In the genomic region with DNA sequence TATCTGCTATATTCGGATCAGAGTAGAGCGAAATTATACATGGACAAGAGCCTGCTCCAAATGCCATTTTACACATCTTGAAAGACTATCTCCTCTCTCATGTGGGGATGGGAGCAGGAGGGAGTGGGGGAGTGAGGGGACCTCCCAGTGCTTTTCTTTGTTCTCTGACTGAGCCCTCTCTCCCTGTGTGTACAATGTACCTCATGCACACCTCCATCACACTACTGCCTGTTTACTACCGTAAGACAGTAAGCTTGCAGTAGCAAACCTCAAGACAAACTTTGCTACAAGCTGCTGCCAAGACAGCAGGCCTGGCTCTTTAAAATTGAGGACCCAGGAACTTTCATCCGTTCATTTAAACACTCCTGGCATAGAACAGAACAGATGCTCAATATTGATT, we compare ENCODE assay signal across 15 cellular contexts. TPM values are rescaled to one million over a fixed set of nuclear protein-coding genes. Genes with fewer than 3 reads are reported as not detected.
DNase-seq lines count a peak whose midpoint lies in the region; ATAC-seq and TF ChIP-seq lines count a peak whose summit lies in the region.
"Had no signal": no experiment of that assay in that cellular context is flagged by ENCODE, and none has a peak within 500 bp of the region (broad histone marks: within the 10 kb centered on the region; RNA-seq: fewer than 3 reads in every experiment).

No MANE protein-coding gene starts in this region.

- no peaks in the 10 kb centered on the region for H3K4me1 Mint-ChIP-seq in naive thymus-derived CD8-positive, alpha-beta T cell

- H3K4me3 Mint-ChIP-seq in naive thymus-derived CD8-positive, alpha-beta T cell: no peak overlapping the region
- H3K4me3 Mint-ChIP-seq: H9; natural killer cell treated with Interleukin-12 subunit alpha and Interleukin-12 subunit beta and Interleukin-15 and Interleukin-18, amount 100 ng/mL, for 72 hours had no signal

- H3K9me3 Mint-ChIP-seq in naive thymus-derived CD8-positive, alpha-beta T cell: no peaks in the 10 kb centered on the region
- H3K9me3 Mint-ChIP-seq: H9; natural killer cell treated with Interleukin-12 subunit alpha and Interleukin-12 subunit beta and Interleukin-15 and Interleukin-18, amount 100 ng/mL, for 72 hours had no signal

- no peaks in the 10 kb centered on the region for H3K36me3 Mint-ChIP-seq in naive thymus-derived CD8-positive, alpha-beta T cell
- H3K36me3 Mint-ChIP-seq: natural killer cell treated with Interleukin-12 subunit alpha and Interleukin-12 subunit beta and Interleukin-15 and Interleukin-18, amount 100 ng/mL, for 72 hours had no signal

- no peak for ATAC-seq in HG02642 (IDR thresholded peaks at IDR 0.05; ENCODE audit: poor library complexity, unreplicated experiment)
- ATAC-seq in naive thymus-derived CD8-positive, alpha-beta T cell: no peak

- H3K27ac Mint-ChIP-seq in naive thymus-derived CD8-positive, alpha-beta T cell: no peak overlapping the region
- H3K27ac Mint-ChIP-seq: natural killer cell treated with Interleukin-12 subunit alpha and Interleukin-12 subunit beta and Interleukin-15 and Interleukin-18, amount 100 ng/mL, for 72 hours had no signal

- H3K27ac ChIP-seq in C4-2B: peak overlapping the region; percentile 79; the same call in 1 of the 2 replicates
- H3K27ac ChIP-seq: dorsolateral prefrontal cortex, KMS-11 had no signal

- POLR2A ChIA-PET in naive thymus-derived CD8-positive, alpha-beta T cell (lab: Charles Lee): no interaction called here

- TF ChIP-seq CTCF in C4-2B (conservative IDR thresholded peaks at IDR 0.05) (no peak), GM20000 (IDR thresholded peaks at IDR 0.05; ENCODE audit: extremely low read depth, missing control alignments) (no peak)

- peaks cover 0 to 17% (median 3%) of the 10 kb centered on the region in 5 donors for H3K27me3 Mint-ChIP-seq in naive thymus-derived CD8-positive, alpha-beta T cell

- DNase-seq in NCI-H146 (lab: John Stamatoyannopoulos, UW) (peak; percentile 91), astrocyte of the hippocampus (ENCODE audit: low read depth, low spot score) (peak; percentile 24), left kidney (ENCODE audit: low read depth, low spot score) (peak; percentile 77), GM20000 (ENCODE audit: low spot score) (no peak), anterior cingulate cortex (lab: John Stamatoyannopoulos, UW) (no peak)
- no peak for DNase-seq in naive thymus-derived CD8-positive, alpha-beta T cell
- DNase-seq: activated effector memory CD4-positive, alpha-beta T cell treated with anti-CD3 and anti-CD28 coated beads, Interleukin-2, amount 50 U/mL, for 16 hours; dorsolateral prefrontal cortex; H9; SK-N-SH; T1000 had no signal

RNA-seq across cellular contexts. Expression of gene NHSL1, which starts 7.2 kb away (rescaled TPM):
- under 1 TPM; 0.05 to 0.08 TPM for total RNA-seq in naive thymus-derived CD8-positive, alpha-beta T cell
- not detected for polyA plus RNA-seq in naive thymus-derived CD8-positive, alpha-beta T cell

Comparison
In these comparisons a context has a peak if more than half of its experiments do, and no peak if none do; other contexts are left out.
1. DNase-seq: peak in NCI-H146 (single experiment), astrocyte of the hippocampus (single experiment) and left kidney (single experiment); none in GM20000 (single experiment), anterior cingulate cortex (0 of 58) and naive thymus-derived CD8-positive, alpha-beta T cell (0 of 10).